In genomic region chr7:139647812-139648616, GRCh38 we compare ENCODE assay signal across 11 cellular contexts.
DNase-seq lines count a peak whose midpoint lies in the region; ATAC-seq and TF ChIP-seq lines count a peak whose summit lies in the region.
"Had no signal": no experiment of that assay in that cellular context is flagged by ENCODE, and none has a peak within 500 bp of the region (broad histone marks: within the 10 kb centered on the region; RNA-seq: fewer than 3 reads in every experiment).

No MANE protein-coding gene starts in this region.

- intact Hi-C loops in left ventricle myocardium superior (cut with micrococcal nuclease): loop anchor here (10.0 kb wide), 1 partner anchor 357 kb away; no protein-coding TSS in a partner anchor

- H3K36me3 ChIP-seq in cardiac muscle cell (no peaks in the 10 kb centered on the region), adipocyte (ENCODE audit: control insufficient read depth, insufficient read depth, low read length, severe bottlenecking) (peaks cover 23% of the 10 kb centered on the region)

- H3K9ac ChIP-seq in adipocyte (ENCODE audit: low read length): peak overlapping the region; percentile 32

- no peaks in the 10 kb centered on the region for H3K9me3 Mint-ChIP-seq in type B pancreatic cell

- no peak for ATAC-seq in left ventricle myocardium superior
- no peak for ATAC-seq in HG02642 (IDR thresholded peaks at IDR 0.05; ENCODE audit: poor library complexity, unreplicated experiment)

- H3K27ac ChIP-seq in cardiac muscle cell: peak overlapping the region; percentile 20
- H3K27ac ChIP-seq: epithelial cell of prostate had no signal

- no peak for DNase-seq in cardiac muscle cell (ENCODE audit: low read depth in 1 of 2, low spot score in 1 of 2)
- DNase-seq in left ventricle myocardium superior: no peak
- peak; percentile 18 for DNase-seq in adipocyte (ENCODE audit: low read depth)
- DNase-seq in lung microvascular endothelial cell (ENCODE audit: low read depth in 2 of 2): peak; percentile 41 to 49
- no peak for DNase-seq in type B pancreatic cell (ENCODE audit: extremely low spot score, unreplicated experiment)
- DNase-seq in cortex of kidney (lab: John Stamatoyannopoulos, UW): no peak
- no peak for DNase-seq in SW480 (ENCODE audit: low spot score)
- DNase-seq: DND-41; NK-92 treated with Interleukin-12 subunit alpha and Interleukin-12 subunit beta, amount 100 ng/mL, for 24 hours had no signal

- H3K27me3 Mint-ChIP-seq in type B pancreatic cell: no peaks in the 10 kb centered on the region

- peaks cover 34% of the 10 kb centered on the region for H3K4me1 ChIP-seq in cardiac muscle cell (ENCODE audit: low read depth)
- no peaks in the 10 kb centered on the region for H3K4me1 ChIP-seq in adipocyte (ENCODE audit: control insufficient read depth, insufficient read depth, low read length)

- H3K4me3 Mint-ChIP-seq in type B pancreatic cell: peak overlapping the region; percentile 70

- H3K27ac Mint-ChIP-seq in type B pancreatic cell: peak overlapping the region; percentile 50

- H3K9me3 ChIP-seq in cardiac muscle cell (ENCODE audit: low read depth) (no peaks in the 10 kb centered on the region), adipocyte (ENCODE audit: control insufficient read depth, low read length) (no peaks in the 10 kb centered on the region)

- H3K4me1 Mint-ChIP-seq in type B pancreatic cell (ENCODE audit: unreplicated experiment): peaks cover 53% of the 10 kb centered on the region

- H3K4me3 ChIP-seq in cardiac muscle cell (no peak overlapping the region), adipocyte (ENCODE audit: low read length) (no peak overlapping the region)

- H3K27me3 ChIP-seq in cardiac muscle cell (no peaks in the 10 kb centered on the region), adipocyte (replicated peaks; ENCODE audit: control insufficient read depth, insufficient read depth, low read length) (no peaks in the 10 kb centered on the region)

- H3K36me3 Mint-ChIP-seq in type B pancreatic cell: peaks cover 8% of the 10 kb centered on the region

- TF ChIP-seq CTCF in cardiac muscle cell (IDR thresholded peaks at IDR 0.05; ENCODE audit: low read depth, low read length) (no peak), type B pancreatic cell (conservative IDR thresholded peaks at IDR 0.05) (no peak)

Comparison
In these comparisons a context has a peak if more than half of its experiments do, and no peak if none do; other contexts are left out.
1. DNase-seq: peak in adipocyte (single experiment) and lung microvascular endothelial cell (2 of 2); none in cardiac muscle cell (0 of 2), left ventricle myocardium superior (single experiment), type B pancreatic cell (single experiment), cortex of kidney (single experiment) and SW480 (single experiment).